Comparison of ENCODE assay signal across 8 cellular contexts in the genomic region with DNA sequence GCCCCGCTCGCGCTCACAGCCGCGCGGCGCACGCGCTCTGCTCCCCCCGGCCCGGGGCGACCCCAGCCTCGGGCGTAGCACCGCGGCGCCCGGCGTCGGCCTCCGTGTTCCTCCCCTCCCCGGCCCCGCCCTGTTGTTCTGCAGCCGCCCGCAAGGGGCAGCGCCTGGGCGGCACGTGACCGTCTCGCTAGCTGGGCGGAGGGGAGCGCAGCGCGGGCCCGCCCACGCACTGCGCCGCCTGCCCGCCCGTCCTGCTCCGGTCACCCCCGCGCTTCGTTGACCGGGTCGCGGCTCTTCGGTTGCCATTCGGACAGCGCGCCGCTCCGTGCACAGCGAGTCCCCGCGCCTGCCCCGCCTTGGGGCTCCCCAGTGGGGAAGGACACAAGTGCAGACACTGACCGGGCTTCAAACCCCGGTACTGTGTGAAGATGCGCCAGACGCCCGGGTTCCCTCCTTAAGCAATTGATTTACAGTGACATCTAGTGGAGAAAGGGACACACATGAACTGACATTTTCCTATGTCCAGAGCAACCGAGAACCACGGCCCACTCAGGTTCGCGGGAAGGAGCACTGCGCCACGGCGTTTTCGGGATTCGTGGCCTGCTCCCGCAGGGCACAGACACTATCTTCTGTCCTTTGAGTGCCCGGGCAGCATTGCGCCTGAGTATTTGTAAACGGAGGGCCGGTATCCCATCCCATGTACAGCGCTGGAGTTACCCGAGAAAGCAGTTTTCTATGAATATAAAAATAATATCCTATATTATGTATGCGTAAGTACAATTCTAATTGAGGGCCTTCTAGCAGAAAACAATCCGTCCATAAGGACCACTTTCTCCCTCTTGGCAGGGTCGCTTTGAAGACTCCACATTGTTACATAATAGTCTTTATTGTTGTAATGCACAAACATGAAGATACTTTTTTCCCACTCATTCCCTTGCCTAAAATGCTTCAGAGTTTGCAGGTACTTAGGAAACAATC. TPM values are rescaled to one million over a fixed set of nuclear protein-coding genes. Genes with fewer than 3 reads are reported as not detected.
DNase-seq lines count a peak whose midpoint lies in the region; ATAC-seq, FAIRE-seq and TF ChIP-seq lines count a peak whose summit lies in the region.

No MANE protein-coding gene starts in this region.

- peaks cover 40% of the 10 kb centered on the region for H3K79me2 ChIP-seq in keratinocyte (ENCODE audit: control insufficient read depth, insufficient read depth, low read length)

- H4K20me1 ChIP-seq in keratinocyte (ENCODE audit: control insufficient read depth, extremely low read depth, insufficient read depth, low read length), result no peaks in the 10 kb centered on the region

- no peaks in the 10 kb centered on the region for H3K36me3 ChIP-seq in keratinocyte (ENCODE audit: control insufficient read depth in 2 of 2, extremely low read depth in 1 of 2, insufficient read depth in 2 of 2, low read length in 2 of 2)

- peak overlapping the region; percentile 96 for H2AFZ ChIP-seq in keratinocyte (ENCODE audit: control insufficient read depth, low read length)

- peak; percentile 53 for FAIRE-seq in keratinocyte (lab: Jason Lieb, UNC)

- peak; percentile 80 for ATAC-seq in GM19035 (IDR thresholded peaks at IDR 0.05; ENCODE audit: unreplicated experiment)
- ATAC-seq in HG03378 (IDR thresholded peaks at IDR 0.05; ENCODE audit: unreplicated experiment), result peak; percentile 83

- peaks cover 25% of the 10 kb centered on the region for H3K4me1 ChIP-seq in keratinocyte (ENCODE audit: control insufficient read depth, extremely low read depth, insufficient read depth, low read length)

- TF ChIP-seq CTCF in keratinocyte (optimal IDR thresholded peaks at IDR 0.05 in 1 of 3, IDR thresholded peaks at IDR 0.05 in 1 of 3, conservative IDR thresholded peaks at IDR 0.05 in 1 of 3; ENCODE audit: extremely low read depth in 1 of 3, insufficient read depth in 2 of 3, low read length in 3 of 3), result peak; percentile 56 to 81 (median 64)

- H3K9ac ChIP-seq in keratinocyte (ENCODE audit: control insufficient read depth, extremely low read depth, insufficient read depth, low read length), result peak overlapping the region; percentile 98

- DNase-seq in AG20443 (ENCODE audit: low spot score) (peak; percentile 98), NCI-H446 (lab: John Stamatoyannopoulos, UW) (peak; percentile 89 to 97), cerebellum (ENCODE audit: low spot score) (peak; percentile 93), keratinocyte (ENCODE audit: low read depth, low spot score) (peak; percentile 56)
- DNase-seq in activated CD4-positive, alpha-beta T cell treated with anti-CD3 and anti-CD28 coated beads for 1 hour, result peak; percentile 89
- DNase-seq in stimulated activated CD4-positive, alpha-beta T cell treated with anti-CD3 and anti-CD28 coated beads, Interleukin-12 subunit alpha, Interleukin-12 subunit beta, amount 100 ng/mL, for 48 hours (ENCODE audit: low read depth in 2 of 3, low spot score in 1 of 3), result peak; percentile 77 to 93 (median 84)

- peak overlapping the region; percentile 67 for H3K27ac ChIP-seq in keratinocyte (ENCODE audit: control insufficient read depth, insufficient read depth, low read length)

- H3K9me1 ChIP-seq in keratinocyte (ENCODE audit: control insufficient read depth, extremely low read depth, insufficient read depth, low read length), result no peaks in the 10 kb centered on the region

- H3K4me2 ChIP-seq in keratinocyte (ENCODE audit: control insufficient read depth, extremely low read depth, insufficient read depth, low read depth, low read length), result peak overlapping the region; percentile 96

- no peaks in the 10 kb centered on the region for H3K27me3 ChIP-seq in keratinocyte (ENCODE audit: control insufficient read depth, extremely low read depth, insufficient read depth, low read length)

- dilution Hi-C loops in keratinocyte (cut with MboI; ENCODE audit: extremely low pct_ligation_motif_present, low sequenced_read_pairs), result no loop called here

- no peaks in the 10 kb centered on the region for H3K9me3 ChIP-seq in keratinocyte (ENCODE audit: control insufficient read depth, low read depth, low read length)

- peak overlapping the region; percentile 78 to 84 (median 81) for H3K4me3 ChIP-seq in keratinocyte (ENCODE audit: control insufficient read depth in 2 of 3, extremely low read depth in 1 of 3, insufficient read depth in 2 of 3, low read depth in 1 of 3, low read length in 3 of 3)

RNA-seq across cellular contexts. Expression of gene REV1, which starts 0.6 kb away (rescaled TPM):
- total RNA-seq in cerebellum, result 99.2 TPM
- 28.9 to 56.4 TPM (median 42.6 TPM) in 3 replicates for polyA plus RNA-seq in keratinocyte
- 73.5 TPM for polyA plus RNA-seq in keratinocyte (2011; ENCODE audit: low read depth)
- 11.1 and 23.3 TPM in 2 replicates for polyA plus RNA-seq in keratinocyte (2011; cell fraction: cytosol; rRNA removed)
- polyA plus RNA-seq in keratinocyte (2011; cell fraction: nucleus; rRNA removed), result 90.3 and 107 TPM in 2 replicates
- 24.2 and 32.7 TPM in 2 replicates for polyA plus RNA-seq in keratinocyte (2012; ENCODE audit: low replicate concordance)
- polyA minus RNA-seq in keratinocyte, result 33.0 to 89.6 TPM (median 33.4 TPM) in 3 replicates
- polyA minus RNA-seq in keratinocyte (2011; cell fraction: cytosol; rRNA and poly(A)+ RNA removed), result 16.7 TPM
- 58.5 and 130 TPM in 2 replicates for polyA minus RNA-seq in keratinocyte (2011; cell fraction: nucleus; rRNA and poly(A)+ RNA removed)

Comparison
In these comparisons a context has a peak if more than half of its experiments do, and no peak if none do; other contexts are left out.
1. Peak in every context shown above with its lines: DNase-seq, ATAC-seq, H3K4me3 ChIP-seq and H3K27ac ChIP-seq.